In the genomic region with DNA sequence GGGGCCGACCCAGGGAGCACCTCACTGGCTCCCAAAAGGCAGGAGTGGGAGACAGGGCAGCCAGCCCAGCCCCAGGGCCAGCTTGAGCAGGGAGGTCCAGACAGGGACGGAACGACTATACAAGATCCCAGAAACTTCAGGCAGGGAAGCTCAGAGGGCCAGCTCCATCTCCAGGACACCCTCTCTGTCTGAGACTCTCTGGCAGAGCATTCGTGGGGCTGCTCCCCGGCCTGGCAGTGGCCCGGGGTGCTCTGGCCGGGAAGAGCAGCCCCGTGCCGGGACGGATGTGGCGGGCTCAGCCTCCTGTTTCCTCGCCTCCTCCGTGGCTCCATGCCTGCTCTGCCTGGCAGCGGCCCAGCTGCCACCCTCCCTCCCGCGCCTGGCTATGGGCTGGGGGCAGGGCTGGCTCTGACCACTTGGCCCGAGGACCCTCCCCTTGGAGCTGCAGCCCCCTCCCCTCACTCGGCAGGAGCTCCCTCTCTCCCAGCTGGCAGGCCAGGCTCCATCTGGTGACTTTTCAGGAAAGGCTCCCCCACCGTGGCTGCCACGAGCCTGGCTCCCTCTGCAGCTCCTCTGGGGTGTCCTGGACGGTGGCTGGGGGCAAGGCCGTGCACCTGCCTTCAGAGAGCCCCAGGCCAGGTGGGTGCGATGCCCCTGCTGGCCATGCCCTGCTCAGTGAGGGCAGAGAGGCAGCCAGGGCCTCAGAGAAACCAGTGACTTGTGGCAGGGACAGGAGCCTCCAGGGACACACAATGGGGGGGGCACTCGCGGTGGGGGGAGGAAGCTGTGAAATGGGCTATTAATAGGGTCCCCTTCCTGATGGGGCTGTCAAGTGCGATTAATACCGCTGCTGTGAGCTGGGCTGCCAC, we compare ENCODE assay signal across 33 cellular contexts. TPM values are rescaled to one million over a fixed set of nuclear protein-coding genes. Genes with fewer than 3 reads are reported as not detected.
A peak's percentile ranks its signal among the peaks of the same experiment; 100 is the strongest.
DNase-seq lines count a peak whose midpoint lies in the region; ATAC-seq, FAIRE-seq and TF ChIP-seq lines count a peak whose summit lies in the region.
"Had no signal": no experiment of that assay in that cellular context is flagged by ENCODE, and none has a peak within 500 bp of the region (broad histone marks: within the 10 kb centered on the region; RNA-seq: fewer than 3 reads in every experiment).

No MANE protein-coding gene starts in this region.

- POLR2A ChIA-PET in A549 (lab: Yijun Ruan, JAX) (no interaction called here), activated B cell treated with CpG ODN at 0.5 μM for 24 hours (lab: Charles Lee) (no interaction called here)

- H3K9me3 Mint-ChIP-seq in activated B cell treated with CpG ODN at 0.5 μM for 24 hours (no peaks in the 10 kb centered on the region), mesothelial cell of epicardium (no peaks in the 10 kb centered on the region)
- no peaks in the 10 kb centered on the region for H3K9me3 Mint-ChIP-seq in activated T-cell treated with anti-CD3 and anti-CD28 coated beads, Interleukin-2, amount 50 U/mL, for 24 hours
- H3K9me3 Mint-ChIP-seq: activated CD4-positive, alpha-beta T cell treated with anti-CD3 and anti-CD28 coated beads, Interleukin-2, amount 10 ng/mL, durations not matched to agents 7 days and 5 days; activated naive CD8-positive, alpha-beta T cell treated with anti-CD3 and anti-CD28 coated beads, Interleukin-2, amount 50 U/mL, for 24 hours; effector memory CD8-positive, alpha-beta T cell; immature natural killer cell; nephron had no signal

- H3K27me3 ChIP-seq in vagina, result no peaks in the 10 kb centered on the region

- intact Hi-C loops in activated B cell treated with CpG ODN at 0.5 μM for 24 hours (cut with micrococcal nuclease), result no loop called here
- intact Hi-C loops in vagina (cut with DNase I), result no loop called here

- TF ChIP-seq EP300 in A549 (IDR thresholded peaks at IDR 0.05), result no peak

- H3K4me3 Mint-ChIP-seq in activated B cell treated with CpG ODN at 0.5 μM for 24 hours (no peak overlapping the region), mesothelial cell of epicardium (no peak overlapping the region)
- H3K4me3 Mint-ChIP-seq in activated T-cell treated with anti-CD3 and anti-CD28 coated beads, Interleukin-2, amount 50 U/mL, for 24 hours, result no peak overlapping the region
- H3K4me3 Mint-ChIP-seq: activated CD4-positive, alpha-beta T cell treated with anti-CD3 and anti-CD28 coated beads, Interleukin-2, amount 10 ng/mL, durations not matched to agents 7 days and 5 days; activated naive CD8-positive, alpha-beta T cell treated with anti-CD3 and anti-CD28 coated beads, Interleukin-2, amount 50 U/mL, for 24 hours; effector memory CD8-positive, alpha-beta T cell; immature natural killer cell; nephron had no signal

- H3K27ac ChIP-seq in A549 (no peak overlapping the region), vagina (no peak overlapping the region)
- H3K27ac ChIP-seq: tibial nerve had no signal

- CTCF ChIA-PET in A549 (lab: Yijun Ruan, JAX), result interaction anchor here (0.8 to 4.6 kb wide), 5 partner anchors 10 to 77 kb away, joined by 3 to 27 read pairs (median 3); no protein-coding TSS in a partner anchor
- CTCF ChIA-PET in activated B cell treated with CpG ODN at 0.5 μM for 24 hours (lab: Charles Lee), result no interaction called here

- H3K9me3 ChIP-seq in A549, result no peaks in the 10 kb centered on the region
- H3K9me3 ChIP-seq in vagina, result no peaks in the 10 kb centered on the region
- H3K9me3 ChIP-seq: tibial nerve had no signal

- H3K27ac Mint-ChIP-seq in activated B cell treated with CpG ODN at 0.5 μM for 24 hours, result no peak overlapping the region
- no peak overlapping the region for H3K27ac Mint-ChIP-seq in mesothelial cell of epicardium
- H3K27ac Mint-ChIP-seq in activated T-cell treated with anti-CD3 and anti-CD28 coated beads, Interleukin-2, amount 50 U/mL, for 24 hours, result no peak overlapping the region
- H3K27ac Mint-ChIP-seq: activated CD4-positive, alpha-beta T cell treated with anti-CD3 and anti-CD28 coated beads, Interleukin-2, amount 10 ng/mL, durations not matched to agents 7 days and 5 days; activated naive CD8-positive, alpha-beta T cell treated with anti-CD3 and anti-CD28 coated beads, Interleukin-2, amount 50 U/mL, for 24 hours; effector memory CD8-positive, alpha-beta T cell; immature natural killer cell; nephron had no signal

- no peak for TF ChIP-seq POLR2A in A549 (IDR thresholded peaks at IDR 0.05; ENCODE audit: low read length)
- no peak for TF ChIP-seq POLR2A in vagina (IDR thresholded peaks at IDR 0.05)

- no peak overlapping the region for H3K4me2 ChIP-seq in A549

- H3K27me3 Mint-ChIP-seq in activated B cell treated with CpG ODN at 0.5 μM for 24 hours (peaks cover 2% of the 10 kb centered on the region), mesothelial cell of epicardium (ENCODE audit: low read depth) (peaks cover 21% of the 10 kb centered on the region)
- H3K27me3 Mint-ChIP-seq in activated T-cell treated with anti-CD3 and anti-CD28 coated beads, Interleukin-2, amount 50 U/mL, for 24 hours, result peaks cover 11% of the 10 kb centered on the region
- H3K27me3 Mint-ChIP-seq: activated CD4-positive, alpha-beta T cell treated with anti-CD3 and anti-CD28 coated beads, Interleukin-2, amount 10 ng/mL, durations not matched to agents 7 days and 5 days; effector memory CD8-positive, alpha-beta T cell had no signal

- no peaks in the 10 kb centered on the region for H3K36me3 Mint-ChIP-seq in activated B cell treated with CpG ODN at 0.5 μM for 24 hours (ENCODE audit: low read depth)
- no peaks in the 10 kb centered on the region for H3K36me3 Mint-ChIP-seq in mesothelial cell of epicardium
- no peaks in the 10 kb centered on the region for H3K36me3 Mint-ChIP-seq in activated T-cell treated with anti-CD3 and anti-CD28 coated beads, Interleukin-2, amount 50 U/mL, for 24 hours (ENCODE audit: low read depth)
- H3K36me3 Mint-ChIP-seq: immature natural killer cell had no signal

- no peak for FAIRE-seq in A549 (lab: Jason Lieb, UNC)
- FAIRE-seq: astrocyte, G401.6 had no signal

- 64% methylated on average over 9 of the region's 27 CpGs for WGBS in A549 (ENCODE audit: missing lambda C conversion rate)

- H3K4me1 ChIP-seq in A549 (peaks cover 8% of the 10 kb centered on the region; the same call in 2 of the 3 replicates), vagina (peaks cover 7% of the 10 kb centered on the region)

- H3K4me1 Mint-ChIP-seq in activated B cell treated with CpG ODN at 0.5 μM for 24 hours (peaks cover 17% of the 10 kb centered on the region), mesothelial cell of epicardium (peaks cover 3% of the 10 kb centered on the region)
- H3K4me1 Mint-ChIP-seq in activated T-cell treated with anti-CD3 and anti-CD28 coated beads, Interleukin-2, amount 50 U/mL, for 24 hours (ENCODE audit: low read depth), result peaks cover 1% of the 10 kb centered on the region
- H3K4me1 Mint-ChIP-seq: activated CD4-positive, alpha-beta T cell treated with anti-CD3 and anti-CD28 coated beads, Interleukin-2, amount 10 ng/mL, durations not matched to agents 7 days and 5 days; nephron had no signal

- no peak for TF ChIP-seq RAD21 in A549 (conservative IDR thresholded peaks at IDR 0.05 in 1 of 2, IDR thresholded peaks at IDR 0.05 in 1 of 2)

- H3K4me3 ChIP-seq in A549, result no peak overlapping the region
- no peak overlapping the region for H3K4me3 ChIP-seq in vagina
- H3K4me3 ChIP-seq: tibial nerve had no signal

- TF ChIP-seq CTCF in A549 (IDR thresholded peaks at IDR 0.05) (no peak), activated B cell treated with CpG ODN at 0.5 μM for 24 hours (IDR thresholded peaks at IDR 0.05) (no peak), mesothelial cell of epicardium (IDR thresholded peaks at IDR 0.05; ENCODE audit: unreplicated experiment) (no peak), vagina (IDR thresholded peaks at IDR 0.05) (no peak)

- H3K36me3 ChIP-seq in vagina, result no peaks in the 10 kb centered on the region
- H3K36me3 ChIP-seq: tibial nerve had no signal

- ATAC-seq in A549 (peak; percentile 5; a peak in 1 of 6 replicates), activated B cell treated with CpG ODN at 0.5 μM for 24 hours (ENCODE audit: low read depth) (peak; percentile 26), GM19324 (IDR thresholded peaks at IDR 0.05; ENCODE audit: low FRiP score, unreplicated experiment) (no peak)
- ATAC-seq: activated naive CD8-positive, alpha-beta T cell treated with anti-CD3 and anti-CD28 coated beads, Interleukin-2, amount 50 U/mL, for 24 hours; effector memory CD8-positive, alpha-beta T cell; left cardiac atrium had no signal

- DNase-seq in A549 (ENCODE audit: low read depth in 1 of 2, low spot score in 1 of 2) (no peak), DMS 273 treated with DMSO at 0.1 percent for 48 hours (lab: John Stamatoyannopoulos, UW) (peak; percentile 54), NCI-H2171 treated with DMSO at 0.1 percent for 48 hours (lab: John Stamatoyannopoulos, UW) (peak; percentile 77), activated B cell treated with CpG ODN at 0.5 μM for 24 hours (no peak), mesothelial cell of epicardium (ENCODE audit: low spot score in 2 of 2, unreplicated experiment in 2 of 2) (no peak), vagina (ENCODE audit: extremely low spot score in 2 of 2) (no peak)
- DNase-seq in activated T-cell treated with anti-CD3 and anti-CD28 coated beads, Interleukin-2, amount 50 U/mL, for 24 hours, result no peak
- DNase-seq: activated CD4-positive, alpha-beta T cell treated with anti-CD3 and anti-CD28 coated beads, Interleukin-2, amount 10 ng/mL, durations not matched to agents 7 days and 5 days; activated effector memory CD4-positive, alpha-beta T cell treated with anti-CD3 and anti-CD28 coated beads, Interleukin-2, amount 50 U/mL, for 16 hours; activated naive CD8-positive, alpha-beta T cell treated with anti-CD3 and anti-CD28 coated beads, Interleukin-2, amount 50 U/mL, for 24 hours; activated T-cell treated with anti-CD3 and anti-CD28 coated beads, Interleukin-2, amount 50 U/mL, for 1 hour; AML-193; cortex of kidney; DMS53; effector memory CD8-positive, alpha-beta T cell; immature natural killer cell; IMR-90; left cardiac atrium; NCI-H1930; NCI-H526; SHP77 treated with DMSO at 0.1 percent for 48 hours; stimulated activated CD4-positive, alpha-beta T cell treated with anti-CD3 and anti-CD28 coated beads, Interleukin-15, amount 100 ng/mL, for 24 hours; stimulated activated CD4-positive, alpha-beta T cell treated with anti-CD3 and anti-CD28 coated beads, Interleukin-4, amount 100 ng/mL, for 4 hours had no signal

RNA-seq across cellular contexts. Expression of a gene that starts 5.6 kb away (rescaled TPM):
- 0.10 and 0.16 TPM in 2 replicates for polyA plus RNA-seq in A549 (2011; rRNA removed)
- 0.49 and 0.61 TPM in 2 replicates for polyA plus RNA-seq in A549 (2012; cell fraction: cytosol; rRNA removed)
- 1.8 and 2.8 TPM in 2 replicates for polyA plus RNA-seq in A549 (2012; cell fraction: nucleus; rRNA removed)
- polyA plus RNA-seq in A549 (2017; fragmentation: RNase III; extraction: RNeasy Plus Mini Kit Qiagen cat#74134 plus additional on column Dnase treatment), result 0.18 to 0.44 TPM (median 0.21 TPM) in 3 replicates
- 0.29 and 0.44 TPM in 2 replicates for polyA minus RNA-seq in A549 (2011; rRNA and poly(A)+ RNA removed)
- 6.0 and 6.1 TPM in 2 replicates for total RNA-seq in activated B cell treated with CpG ODN at 0.5 μM for 24 hours
- total RNA-seq in mesothelial cell of epicardium, result 1.7 to 2.1 TPM (median 1.8 TPM) in 3 replicates
- total RNA-seq in vagina, result 30.7 TPM
- total RNA-seq: A673 had no signal

RNA-seq across cellular contexts. Expression of a gene that starts 55.9 kb away (rescaled TPM):
- polyA plus RNA-seq in A549 (2011; rRNA removed) (8.1 and 8.3 TPM in 2 replicates), A549 (2017; fragmentation: RNase III; extraction: RNeasy Plus Mini Kit Qiagen cat#74134 plus additional on column Dnase treatment) (13.4 to 16.1 TPM (median 13.8 TPM) in 3 replicates)
- 14.2 and 14.9 TPM in 2 replicates for polyA plus RNA-seq in A549 (2012; cell fraction: cytosol; rRNA removed)
- polyA plus RNA-seq in A549 (2012; cell fraction: nucleus; rRNA removed), result 61.3 and 73.3 TPM in 2 replicates
- polyA minus RNA-seq in A549 (2011; rRNA and poly(A)+ RNA removed), result 13.1 and 27.0 TPM in 2 replicates
- total RNA-seq in activated B cell treated with CpG ODN at 0.5 μM for 24 hours (43.1 and 54.0 TPM in 2 replicates), mesothelial cell of epicardium (43.1 to 50.8 TPM (median 45.4 TPM) in 3 replicates), vagina (39.5 TPM)

RNA-seq across cellular contexts. Expression of a gene that starts 58.2 kb away (rescaled TPM):
- 12.3 and 12.6 TPM in 2 replicates for polyA plus RNA-seq in A549 (2011; rRNA removed)
- 21.6 and 29.6 TPM in 2 replicates for polyA plus RNA-seq in A549 (2012; cell fraction: cytosol; rRNA removed)
- 26.0 and 36.7 TPM in 2 replicates for polyA plus RNA-seq in A549 (2012; cell fraction: nucleus; rRNA removed)
- polyA plus RNA-seq in A549 (2017; fragmentation: RNase III; extraction: RNeasy Plus Mini Kit Qiagen cat#74134 plus additional on column Dnase treatment), result 20.2 to 22.1 TPM (median 20.7 TPM) in 3 replicates
- polyA minus RNA-seq in A549 (2011; rRNA and poly(A)+ RNA removed), result 9.0 and 12.7 TPM in 2 replicates
- 17.4 and 18.9 TPM in 2 replicates for total RNA-seq in activated B cell treated with CpG ODN at 0.5 μM for 24 hours
- 25.8 to 26.6 TPM (median 25.9 TPM) in 3 replicates for total RNA-seq in mesothelial cell of epicardium
- 15.2 TPM for total RNA-seq in vagina

RNA-seq across cellular contexts. Expression of a gene that starts 59.5 kb away (rescaled TPM):
- not detected in 2 replicates for polyA plus RNA-seq in A549 (2011; rRNA removed)
- polyA plus RNA-seq in A549 (2012; cell fraction: cytosol; rRNA removed), result not detected in 2 replicates
- polyA plus RNA-seq in A549 (2012; cell fraction: nucleus; rRNA removed), result 0.04 and 0.07 TPM in 2 replicates
- polyA plus RNA-seq in A549 (2017; fragmentation: RNase III; extraction: RNeasy Plus Mini Kit Qiagen cat#74134 plus additional on column Dnase treatment), result not detected in 3 replicates
- not detected in 2 replicates for polyA minus RNA-seq in A549 (2011; rRNA and poly(A)+ RNA removed)
- total RNA-seq in activated B cell treated with CpG ODN at 0.5 μM for 24 hours, result not detected in 2 replicates
- not detected in 3 replicates for total RNA-seq in mesothelial cell of epicardium
- not detected for total RNA-seq in vagina
- total RNA-seq: A673; activated CD4-positive, alpha-beta T cell treated with anti-CD3 and anti-CD28 coated beads, Interleukin-2, amount 10 ng/mL, durations not matched to agents 7 days and 5 days; astrocyte; epithelial cell of proximal tubule; glomerular endothelial cell; IMR-90; lung microvascular endothelial cell; osteocyte had no signal
- polyA plus RNA-seq: immature natural killer cell, IMR-90 had no signal

Comparison
In these comparisons a context has a peak if more than half of its experiments do, and no peak if none do; other contexts are left out.
1. DNase-seq: peak in DMS 273 treated with DMSO at 0.1 percent for 48 hours (single experiment) and NCI-H2171 treated with DMSO at 0.1 percent for 48 hours (single experiment); none in A549 (0 of 2), activated B cell treated with CpG ODN at 0.5 μM for 24 hours (single experiment), mesothelial cell of epicardium (0 of 2), vagina (0 of 2) and activated T-cell treated with anti-CD3 and anti-CD28 coated beads, Interleukin-2, amount 50 U/mL, for 24 hours (single experiment).